Comparison of ENCODE assay signal across 9 cellular contexts in the genomic region with DNA sequence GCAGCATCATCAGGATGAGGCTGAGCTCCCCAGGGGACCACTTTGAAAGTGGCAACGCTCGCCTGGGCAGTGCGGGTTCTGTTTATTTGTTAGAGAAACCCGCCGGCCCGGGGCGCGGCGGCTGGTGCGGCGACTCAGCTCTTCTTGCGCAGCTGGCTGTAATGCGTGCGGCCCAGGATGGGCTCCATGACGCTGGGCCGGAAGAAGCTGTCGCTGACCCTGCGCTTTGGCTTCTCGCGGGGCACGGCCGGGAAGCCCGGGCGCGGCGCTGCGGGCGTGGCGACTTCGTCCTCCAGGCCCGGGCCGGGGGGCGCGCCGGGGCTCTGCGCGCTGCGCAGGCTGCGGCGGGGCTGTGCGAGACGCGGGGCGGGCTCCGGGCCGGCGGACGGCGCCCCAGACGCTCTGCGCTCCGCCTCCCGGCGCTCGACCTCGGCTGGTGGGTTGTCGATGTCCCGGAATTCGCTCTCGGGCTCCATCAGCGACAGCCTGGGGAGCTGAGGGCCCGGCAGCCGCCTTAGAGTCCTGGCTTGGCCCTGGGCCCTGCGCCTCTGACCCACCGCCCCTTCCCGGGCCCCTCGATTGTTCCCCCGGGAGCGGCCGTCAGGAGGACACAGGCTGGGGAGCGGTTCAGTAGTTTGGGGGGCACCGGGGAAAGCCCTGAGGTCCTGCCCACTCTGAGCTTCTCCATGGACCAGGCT. TPM values are rescaled to one million over a fixed set of nuclear protein-coding genes. Genes with fewer than 3 reads are reported as not detected.
A peak's percentile ranks its signal among the peaks of the same experiment; 100 is the strongest.
DNase-seq lines count a peak whose midpoint lies in the region; ATAC-seq and TF ChIP-seq lines count a peak whose summit lies in the region.
"Had no signal": no experiment of that assay in that cellular context is flagged by ENCODE, and none has a peak within 500 bp of the region (broad histone marks: within the 10 kb centered on the region; RNA-seq: fewer than 3 reads in every experiment).

No MANE protein-coding gene starts in this region.

- no peaks in the 10 kb centered on the region for H3K36me3 ChIP-seq in right lobe of liver
- no peaks in the 10 kb centered on the region for H3K36me3 ChIP-seq in tibial artery

- peak overlapping the region; percentile 36 to 54 (median 40) for H3K27ac ChIP-seq in right lobe of liver
- H3K27ac ChIP-seq in tibial artery: peak overlapping the region; percentile 86 to 97
- H3K27ac ChIP-seq: 22Rv1 had no signal

- DNase-seq in DMS 273 (lab: John Stamatoyannopoulos, UW; ENCODE audit: unreplicated experiment) (peak; percentile 69), DMS 273 treated with DMSO at 0.1 percent for 48 hours (lab: John Stamatoyannopoulos, UW) (no peak), NCI-H526 treated with DMSO at 0.1 percent for 48 hours (lab: John Stamatoyannopoulos, UW) (peak; percentile 14), dermis blood vessel endothelial cell (peak; percentile 67), right lobe of liver (peak in 1 of 3 donors; percentile 55), tibial artery (peak in 1 of 2 donors; percentile 80)

- no peak for TF ChIP-seq CTCF in right lobe of liver (IDR thresholded peaks at IDR 0.05)
- TF ChIP-seq CTCF in tibial artery (IDR thresholded peaks at IDR 0.05): no peak

- H3K4me3 ChIP-seq in right lobe of liver (peak overlapping the region in 2 of 3 donors; percentile 3 to 24), tibial artery (peak overlapping the region; percentile 45 to 49)

- no peaks in the 10 kb centered on the region for H3K4me1 ChIP-seq in right lobe of liver
- peaks cover 8 to 36% (median 22%) of the 10 kb centered on the region in 4 donors for H3K4me1 ChIP-seq in tibial artery

- ATAC-seq in right lobe of liver (peak; percentile 55 to 78 (median 57)), HG03139 (IDR thresholded peaks at IDR 0.05; ENCODE audit: unreplicated experiment) (no peak), HG03108 (IDR thresholded peaks at IDR 0.05; ENCODE audit: unreplicated experiment) (no peak)

- 0% methylated on average over 2 of the region's 72 CpGs for WGBS in right lobe of liver (ENCODE audit: insufficient coverage, low coverage, low lambda C conversion rate, missing lambda C conversion rate)

- no peaks in the 10 kb centered on the region for H3K27me3 ChIP-seq in right lobe of liver
- no peaks in the 10 kb centered on the region for H3K27me3 ChIP-seq in tibial artery

- peak; percentile 37 for TF ChIP-seq POLR2A in right lobe of liver (IDR thresholded peaks at IDR 0.05)

- intact Hi-C loops in right lobe of liver (cut with DNase I): no loop called here
- intact Hi-C loops in tibial artery (cut with DNase I; ENCODE audit: low total_unique reads): no loop called here

- H3K9me3 ChIP-seq in right lobe of liver (no peaks in the 10 kb centered on the region), tibial artery (no peaks in the 10 kb centered on the region)

RNA-seq across cellular contexts. Expression of gene KIF7, which starts 10.3 kb away (rescaled TPM):
- total RNA-seq in dermis blood vessel endothelial cell: 0.85 and 1.2 TPM in 2 replicates
- total RNA-seq in right lobe of liver: under 1 TPM; 0.34 to 0.92 (median 0.48) TPM

RNA-seq across cellular contexts. Expression of gene PLIN1, which starts 13.6 kb away (rescaled TPM):
- under 0.01 TPM in 1 of 2 replicates, not detected in the other for total RNA-seq in dermis blood vessel endothelial cell
- total RNA-seq in right lobe of liver: 10 to 100 TPM in 4 of 6 experiments, 1 to 10 TPM in 2; 2.5 to 28.8 (median 18.6) TPM

RNA-seq across cellular contexts. Expression of gene PEX11A, which starts 25.0 kb away (rescaled TPM):
- total RNA-seq in dermis blood vessel endothelial cell (3.1 and 6.5 TPM in 2 replicates), right lobe of liver (10 to 100 TPM in 5 of 6 experiments, 1 to 10 TPM in 1; 6.9 to 30.9 (median 22.6) TPM)

RNA-seq across cellular contexts. Expression of gene WDR93, which starts 25.0 kb away (rescaled TPM):
- total RNA-seq in dermis blood vessel endothelial cell: not detected in 2 replicates
- total RNA-seq in right lobe of liver: not detected

Comparison
In these comparisons a context has a peak if more than half of its experiments do, and no peak if none do; other contexts are left out.
1. ATAC-seq: peak in right lobe of liver (4 of 4); none in HG03139 (single experiment) and HG03108 (single experiment).